In genomic region chr3:113844622-113845222, GRCh38 we compare ENCODE assay signal across 8 cellular contexts. TPM values are rescaled to one million over a fixed set of nuclear protein-coding genes. Genes with fewer than 3 reads are reported as not detected.
DNase-seq lines count a peak whose midpoint lies in the region; ATAC-seq, FAIRE-seq and TF ChIP-seq lines count a peak whose summit lies in the region.

No MANE protein-coding gene starts in this region.

- TF ChIP-seq RAD21 in A549 (conservative IDR thresholded peaks at IDR 0.05 in 1 of 2, IDR thresholded peaks at IDR 0.05 in 1 of 2), result peak; percentile 48 to 58; a peak in 4 of 5 replicates

- peak; percentile 54 to 75; a peak in 4 of 6 replicates for ATAC-seq in A549
- no peak for ATAC-seq in GM18498 (IDR thresholded peaks at IDR 0.05; ENCODE audit: unreplicated experiment)
- ATAC-seq in GM21360 (IDR thresholded peaks at IDR 0.05; ENCODE audit: unreplicated experiment), result no peak

- no peak for TF ChIP-seq EP300 in A549 (IDR thresholded peaks at IDR 0.05)

- WGBS in A549 (ENCODE audit: missing lambda C conversion rate), result 26% methylated on average over 4 of the region's 4 CpGs

- H3K27ac ChIP-seq in A549, result no peak overlapping the region

- POLR2A ChIA-PET in A549 (lab: Yijun Ruan, JAX), result interaction anchor here (0.6 kb wide), 1 partner anchor 70 kb away, joined by 5 read pairs; no protein-coding TSS in a partner anchor

- peak; percentile 44 to 47 for DNase-seq in A549 (ENCODE audit: low read depth in 1 of 2, low spot score in 1 of 2)
- DNase-seq in GM10266 (ENCODE audit: extremely low spot score), result peak; percentile 53
- DNase-seq in NCI-H128 (lab: John Stamatoyannopoulos, UW; ENCODE audit: unreplicated experiment), result peak; percentile 62
- peak; percentile 25 for DNase-seq in amniotic epithelial cell (ENCODE audit: low read depth)
- DNase-seq in kidney glomerular epithelial cell (lab: John Stamatoyannopoulos, UW), result peak; percentile 8
- no peak for DNase-seq in NK-92 treated with Interleukin-12 subunit alpha and Interleukin-12 subunit beta, amount 100 ng/mL, for 24 hours (lab: John Stamatoyannopoulos, UW)

- peak; percentile 61 for TF ChIP-seq CTCF in A549 (IDR thresholded peaks at IDR 0.05)
- peak; percentile 45 for TF ChIP-seq CTCF in GM10266 (IDR thresholded peaks at IDR 0.05; ENCODE audit: control insufficient read depth, insufficient read depth, low read depth, missing control alignments)

- no peaks in the 10 kb centered on the region for H3K9me3 ChIP-seq in A549

- FAIRE-seq in A549 (lab: Jason Lieb, UNC), result peak; percentile 18

- CTCF ChIA-PET in A549 (lab: Yijun Ruan, JAX), result interaction anchor here (0.6 to 4.4 kb wide), 26 partner anchors 11 to 335 kb away, joined by 3 to 34 read pairs (median 4); partner anchors contain the start of gene DRD3

- no peak overlapping the region for H3K4me3 ChIP-seq in A549

- TF ChIP-seq POLR2A in A549 (IDR thresholded peaks at IDR 0.05; ENCODE audit: low read length), result no peak

- H3K4me1 ChIP-seq in A549, result no peaks in the 10 kb centered on the region

- H3K4me2 ChIP-seq in A549, result no peak overlapping the region

TF ChIP-seq in A549, 52 proteins besides CTCF, POLR2A, EP300 and RAD21:
- TF ChIP-seq CHD2 (IDR thresholded peaks at IDR 0.05; ENCODE audit: low read length, partially characterized antibody) (no peak), TFCP2L1 (CRISPR knock-in tag; IDR thresholded peaks at IDR 0.05) (no peak), SMC3 (IDR thresholded peaks at IDR 0.05) (peak; percentile 45; the same call in 2 of the 3 replicates)

RNA-seq across cellular contexts. Expression of gene GRAMD1C, which starts 6.1 kb away (rescaled TPM):
- polyA plus RNA-seq in A549 (2011; rRNA removed), result 0.59 and 0.87 TPM in 2 replicates
- 0.08 and 0.25 TPM in 2 replicates for polyA plus RNA-seq in A549 (2012; cell fraction: cytosol; rRNA removed)
- polyA plus RNA-seq in A549 (2012; cell fraction: nucleus; rRNA removed), result 0.18 and 0.44 TPM in 2 replicates
- 0.32 to 0.84 TPM (median 0.70 TPM) in 3 replicates for polyA plus RNA-seq in A549 (2017; fragmentation: RNase III; extraction: RNeasy Plus Mini Kit Qiagen cat#74134 plus additional on column Dnase treatment)
- polyA minus RNA-seq in A549 (2011; rRNA and poly(A)+ RNA removed), result 0.12 TPM in 1 of 2 replicates, not detected in the other

Comparison
In these comparisons a context has a peak if more than half of its experiments do, and no peak if none do; other contexts are left out.
1. ATAC-seq: peak in A549 (2 of 2); none in GM18498 (single experiment) and GM21360 (single experiment).